Comparison of ENCODE assay signal across 10 cellular contexts in the genomic region with DNA sequence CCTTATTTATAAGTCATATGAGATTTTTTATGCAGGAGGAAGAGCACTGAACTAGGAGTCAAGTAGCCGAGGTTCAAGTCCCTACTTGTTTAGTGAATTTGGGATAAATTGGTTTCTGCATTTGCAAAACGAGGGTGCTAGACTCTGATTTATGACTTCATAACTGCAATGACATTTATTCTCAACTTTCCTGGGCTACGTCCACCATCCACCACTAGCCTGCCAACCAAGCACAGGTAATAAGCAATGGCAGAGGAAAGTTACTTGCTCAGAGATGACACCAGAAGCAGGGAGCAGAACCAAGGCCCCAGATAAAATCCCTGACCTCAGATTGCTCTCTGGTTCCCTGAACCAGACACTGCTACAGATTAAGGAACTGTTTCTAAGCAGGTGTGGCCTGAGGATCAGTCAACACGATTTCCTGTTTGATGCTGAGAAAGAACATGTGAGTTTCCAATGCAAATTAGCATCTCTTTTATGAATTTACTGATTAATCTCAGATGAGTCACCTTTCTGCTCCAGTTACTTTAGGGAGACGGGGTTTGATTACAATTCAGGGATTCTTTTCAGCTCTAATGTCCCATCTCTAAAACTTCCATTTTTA. TPM values are rescaled to one million over a fixed set of nuclear protein-coding genes. Genes with fewer than 3 reads are reported as not detected.
DNase-seq lines count a peak whose midpoint lies in the region; ATAC-seq and TF ChIP-seq lines count a peak whose summit lies in the region.
"Had no signal": no experiment of that assay in that cellular context is flagged by ENCODE, and none has a peak within 500 bp of the region (broad histone marks: within the 10 kb centered on the region; RNA-seq: fewer than 3 reads in every experiment).

No MANE protein-coding gene starts in this region.

- TF ChIP-seq CTCF in HEK293 (tag by site-specific recombination; IDR thresholded peaks at IDR 0.05) (no peak), mesothelial cell of epicardium (IDR thresholded peaks at IDR 0.05; ENCODE audit: unreplicated experiment) (no peak)

- H3K27ac Mint-ChIP-seq in mesothelial cell of epicardium (peak overlapping the region; percentile 6), T-cell (no peak overlapping the region)
- H3K27ac Mint-ChIP-seq: activated naive CD8-positive, alpha-beta T cell treated with anti-CD3 and anti-CD28 coated beads, Interleukin-2, amount 10 ng/mL, durations not matched to agents 7 days and 5 days had no signal

- no peak overlapping the region for H3K27ac ChIP-seq in HEK293 (ENCODE audit: extremely low read depth, low read depth, low read length)

- CTCF ChIA-PET in HEK293 (lab: Yijun Ruan, JAX) = no interaction called here
- CTCF ChIA-PET in T-cell (lab: Charles Lee) = no interaction called here

- H3K36me3 ChIP-seq in HEK293 (ENCODE audit: control insufficient read depth in 2 of 2, insufficient read depth in 1 of 2, low read length in 2 of 2) = peaks cover 0 to 22% of the 10 kb centered on the region in 2 experiments; a peak in 1 of 3 replicates

- DNase-seq in LHCN-M2 (ENCODE audit: low read depth) = peak; percentile 17
- no peak for DNase-seq in mesothelial cell of epicardium (ENCODE audit: low spot score in 2 of 2, unreplicated experiment in 2 of 2)
- DNase-seq in T-cell = no peak
- DNase-seq in superior temporal gyrus (ENCODE audit: extremely low spot score) = no peak
- DNase-seq in NK-92 treated with Interleukin-12 subunit alpha and Interleukin-12 subunit beta, amount 100 ng/mL, for 24 hours (lab: John Stamatoyannopoulos, UW) = no peak
- DNase-seq in inferior parietal cortex (ENCODE audit: extremely low spot score) = no peak
- DNase-seq: activated naive CD8-positive, alpha-beta T cell treated with anti-CD3 and anti-CD28 coated beads, Interleukin-2, amount 10 ng/mL, durations not matched to agents 7 days and 5 days had no signal

- no peaks in the 10 kb centered on the region for H3K9me3 ChIP-seq in HEK293 (ENCODE audit: control insufficient read depth, insufficient read depth, low read depth, low read length)

- ATAC-seq in GM18867 (IDR thresholded peaks at IDR 0.05; ENCODE audit: unreplicated experiment) (peak; percentile 70), T-cell (replicated peaks in 1 of 4) (no peak)

- H3K4me3 Mint-ChIP-seq in mesothelial cell of epicardium (no peak overlapping the region), T-cell (no peak overlapping the region)
- H3K4me3 Mint-ChIP-seq: activated naive CD8-positive, alpha-beta T cell treated with anti-CD3 and anti-CD28 coated beads, Interleukin-2, amount 10 ng/mL, durations not matched to agents 7 days and 5 days; neural crest cell had no signal

- POLR2A ChIA-PET in HEK293 (lab: Yijun Ruan, JAX) = no interaction called here
- POLR2A ChIA-PET in T-cell (lab: Charles Lee) = no interaction called here

- peaks cover 49% of the 10 kb centered on the region for H3K4me1 Mint-ChIP-seq in mesothelial cell of epicardium
- peaks cover 0 to 3% (median 0%) of the 10 kb centered on the region in 3 donors for H3K4me1 Mint-ChIP-seq in T-cell

- H3K4me3 ChIP-seq in HEK293 (ENCODE audit: low read depth, low read length) = no peak overlapping the region

- H3K36me3 Mint-ChIP-seq in mesothelial cell of epicardium (peaks cover 29% of the 10 kb centered on the region), T-cell (no peaks in the 10 kb centered on the region)
- H3K36me3 Mint-ChIP-seq: activated naive CD8-positive, alpha-beta T cell treated with anti-CD3 and anti-CD28 coated beads, Interleukin-2, amount 10 ng/mL, durations not matched to agents 7 days and 5 days had no signal

- H3K27me3 Mint-ChIP-seq in mesothelial cell of epicardium (ENCODE audit: low read depth) (no peaks in the 10 kb centered on the region), T-cell (no peaks in the 10 kb centered on the region)

- peaks cover 34% of the 10 kb centered on the region for H3K4me1 ChIP-seq in HEK293 (ENCODE audit: control insufficient read depth, insufficient read depth, low read length)

- H3K9me3 Mint-ChIP-seq in mesothelial cell of epicardium (no peaks in the 10 kb centered on the region), T-cell (no peaks in the 10 kb centered on the region)
- H3K9me3 Mint-ChIP-seq: activated naive CD8-positive, alpha-beta T cell treated with anti-CD3 and anti-CD28 coated beads, Interleukin-2, amount 10 ng/mL, durations not matched to agents 7 days and 5 days; neural crest cell had no signal

TF ChIP-seq in HEK293, 187 proteins besides CTCF, POLR2A, EP300 and RAD21:
- TF ChIP-seq ZSCAN16 (tag by site-specific recombination; IDR thresholded peaks at IDR 0.05) (peak; percentile 63; the same call in 1 of the 2 replicates), MZF1 (tag by site-specific recombination; IDR thresholded peaks at IDR 0.05; ENCODE audit: borderline replicate concordance) (0 out of 2 replicates have a peak, but pooled peaks have one; percentile 32), WT1 (tag by site-specific recombination; IDR thresholded peaks at IDR 0.05) (0 out of 2 replicates have a peak, but pooled peaks have one; percentile 41), ZNF560 (tag by site-specific recombination; IDR thresholded peaks at IDR 0.05; ENCODE audit: borderline replicate concordance) (no peak), ZNF416 (tag by site-specific recombination; IDR thresholded peaks at IDR 0.05) (no peak)
- TF ChIP-seq, protein P1, sequence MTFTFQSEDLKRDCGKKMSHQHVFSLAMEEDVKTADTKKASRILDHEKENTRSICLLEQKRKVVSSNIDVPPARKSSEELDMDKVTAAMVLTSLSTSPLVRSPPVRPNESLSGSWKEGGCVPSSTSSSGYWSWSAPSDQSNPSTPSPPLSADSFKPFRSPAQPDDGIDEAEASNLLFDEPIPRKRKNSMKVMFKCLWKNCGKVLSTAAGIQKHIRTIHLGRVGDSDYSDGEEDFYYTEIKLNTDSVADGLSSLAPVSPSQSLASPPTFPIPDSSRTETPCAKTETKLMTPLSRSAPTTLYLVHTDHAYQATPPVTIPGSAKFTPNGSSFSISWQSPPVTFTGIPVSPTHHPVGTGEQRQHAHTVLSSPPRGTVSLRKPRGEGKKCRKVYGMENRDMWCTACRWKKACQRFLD (tag by site-specific recombination; IDR thresholded peaks at IDR 0.05) = no peak
TF ChIP-seq in HEK293: peak in this region for 3.

RNA-seq across cellular contexts. Expression of a gene that starts 52.7 kb away (rescaled TPM):
- total RNA-seq in LHCN-M2 (2014; rRNA removed) = 49.5 and 50.3 TPM in 2 replicates
- 27.1 TPM for polyA plus RNA-seq in LHCN-M2 (2012)
- 61.8 to 64.5 TPM (median 64.4 TPM) in 3 replicates for total RNA-seq in mesothelial cell of epicardium
- under 1 TPM in 3 of 5 donors, not detected in 2; 0.30 to 0.93 (median 0.32) TPM for total RNA-seq in T-cell

Comparison
In these comparisons a context has a peak if more than half of its experiments do, and no peak if none do; other contexts are left out.
1. RNA of a gene that starts 52.7 kb away (total RNA-seq): 61.8 to 64.5 TPM in mesothelial cell of epicardium and 49.5 to 50.3 TPM in LHCN-M2; 0.30 to 0.93 TPM in T-cell; every median in the first group is over 10 times any median in the second.